ENCODE assay signal across 14 cellular contexts in the genomic region with DNA sequence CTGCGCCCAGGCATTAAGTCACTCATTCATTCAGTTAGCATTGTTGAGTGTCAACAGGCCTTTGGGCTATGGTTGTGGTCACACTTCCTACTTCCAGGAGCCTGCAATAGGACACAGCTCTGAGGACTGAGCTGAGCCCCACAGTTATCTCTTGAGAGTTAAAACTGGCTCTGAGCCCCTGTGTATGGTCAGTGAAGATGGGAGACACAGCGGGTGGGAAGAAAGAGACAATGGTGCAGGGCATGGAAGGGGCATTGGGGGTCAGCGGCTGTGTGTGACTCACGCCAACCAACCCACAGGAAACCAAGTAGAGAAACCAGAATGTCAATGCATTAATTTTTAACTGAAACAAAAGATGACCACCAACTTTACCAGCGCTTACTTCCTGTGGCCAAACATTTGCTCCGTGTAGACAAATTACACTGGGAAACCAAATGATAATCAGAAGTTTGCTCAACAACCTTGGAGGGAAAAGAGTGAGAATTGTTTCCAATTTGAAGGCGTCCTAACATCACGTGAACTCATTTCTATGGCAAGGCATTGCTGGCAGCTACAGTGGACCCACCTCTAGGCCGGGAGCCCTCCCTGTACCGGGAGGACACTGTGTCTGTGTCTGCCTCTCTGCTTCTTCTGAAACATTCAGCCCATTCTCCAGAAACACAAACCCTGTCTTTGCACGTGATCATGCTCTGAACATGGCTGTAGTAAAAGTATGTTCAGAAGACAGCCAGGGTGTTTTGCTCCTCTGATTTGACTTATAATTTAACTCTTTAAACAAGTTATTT.
A peak's percentile ranks its signal among the peaks of the same experiment; 100 is the strongest.
DNase-seq lines count a peak whose midpoint lies in the region; ATAC-seq and TF ChIP-seq lines count a peak whose summit lies in the region.
"Had no signal": no experiment of that assay in that cellular context is flagged by ENCODE, and none has a peak within 500 bp of the region (broad histone marks: within the 10 kb centered on the region; RNA-seq: fewer than 3 reads in every experiment).

No MANE protein-coding gene starts in this region.

- H3K4me1 ChIP-seq in lower lobe of right lung = peaks cover 14% of the 10 kb centered on the region

- no peaks in the 10 kb centered on the region for H3K9me3 Mint-ChIP-seq in effector memory CD8-positive, alpha-beta T cell

- intact Hi-C loops in lower lobe of right lung (cut with DNase I) = no loop called here

- no peaks in the 10 kb centered on the region for H3K9me3 ChIP-seq in lower lobe of right lung

- H3K27me3 ChIP-seq in lower lobe of right lung (ENCODE audit: low read depth) = no peaks in the 10 kb centered on the region

- H3K4me3 Mint-ChIP-seq in effector memory CD8-positive, alpha-beta T cell = peak overlapping the region in 1 of 2 donors; percentile 50
- H3K4me3 Mint-ChIP-seq: naive B cell had no signal

- DNase-seq in Caki2 (ENCODE audit: low read depth) = peak; percentile 63
- no peak for DNase-seq in effector memory CD8-positive, alpha-beta T cell
- DNase-seq in lower lobe of right lung = no peak
- DNase-seq in HuH-7 (ENCODE audit: low spot score) = no peak
- DNase-seq: activated gamma-delta T cell treated with Interleukin-2 at 50 U/mL for 16 hours, naive B cell, NCI-H1048, NCI-H524 had no signal

- H3K27me3 Mint-ChIP-seq in effector memory CD8-positive, alpha-beta T cell = no peaks in the 10 kb centered on the region

- H3K36me3 ChIP-seq in lower lobe of right lung = no peaks in the 10 kb centered on the region

- H3K27ac ChIP-seq in lower lobe of right lung = no peak overlapping the region

- no peak overlapping the region for H3K4me3 ChIP-seq in lower lobe of right lung
- H3K4me3 ChIP-seq: smooth muscle cell had no signal

- H3K27ac Mint-ChIP-seq in effector memory CD8-positive, alpha-beta T cell = peak overlapping the region; percentile 68 to 98

- H3K36me3 Mint-ChIP-seq in effector memory CD8-positive, alpha-beta T cell (ENCODE audit: insufficient read depth) = peaks cover 8% of the 10 kb centered on the region

- ATAC-seq in GM19452 (IDR thresholded peaks at IDR 0.05; ENCODE audit: unreplicated experiment) (peak; percentile 66), HG03460 (IDR thresholded peaks at IDR 0.05; ENCODE audit: unreplicated experiment) (peak; percentile 64), lower lobe of right lung (no peak), HG02610 (IDR thresholded peaks at IDR 0.05; ENCODE audit: unreplicated experiment) (no peak), HG03045 (IDR thresholded peaks at IDR 0.05; ENCODE audit: unreplicated experiment) (no peak)
- no peak for ATAC-seq in effector memory CD8-positive, alpha-beta T cell (replicated peaks)
- ATAC-seq: Right ventricle myocardium inferior had no signal

- no peak for TF ChIP-seq CTCF in lower lobe of right lung (IDR thresholded peaks at IDR 0.05)

- in situ Hi-C loops in Caki2 (cut with HindIII; ENCODE audit: low pct_unique_long_range_greater_than_20kb, low sequenced_read_pairs) = no loop called here

- peaks cover 55 to 59% of the 10 kb centered on the region in 2 donors for H3K4me1 Mint-ChIP-seq in effector memory CD8-positive, alpha-beta T cell (ENCODE audit: low read depth in 2 of 2)

Comparison
In these comparisons a context has a peak if more than half of its experiments do, and no peak if none do; other contexts are left out.
1. ATAC-seq: peak in GM19452 (single experiment) and HG03460 (single experiment); none in effector memory CD8-positive, alpha-beta T cell (single experiment), lower lobe of right lung (0 of 2), HG02610 (single experiment) and HG03045 (single experiment).